Comparison of ENCODE assay signal across 28 cellular contexts in genomic region chr10:123204127-123204461, GRCh38. TPM values are rescaled to one million over a fixed set of nuclear protein-coding genes. Genes with fewer than 3 reads are reported as not detected.
"Had no signal": no experiment of that assay in that cellular context is flagged by ENCODE, and none has a peak within 500 bp of the region (broad histone marks: within the 10 kb centered on the region; RNA-seq: fewer than 3 reads in every experiment).

No MANE protein-coding gene starts in this region.

- DNase-seq: activated CD4-positive, alpha-beta T cell treated with anti-CD3 and anti-CD28 coated beads, Interleukin-2, amount 50 U/mL, for 1 hour; activated CD4-positive, CD25-positive, alpha-beta regulatory T cell treated with anti-CD3 and anti-CD28 coated beads, Interleukin-2, amount 50 U/mL, for 72 hours; activated CD8-positive, alpha-beta memory T cell treated with anti-CD3 and anti-CD28 coated beads, Interleukin-2, amount 50 U/mL, for 4 hours; activated CD8-positive, alpha-beta T cell treated with anti-CD3 and anti-CD28 coated beads, Interleukin-2, amount 10 ng/mL, durations not matched to agents 7 days and 5 days; activated T-cell treated with anti-CD3 and anti-CD28 coated beads, Interleukin-2, amount 50 U/mL, for 24 hours; aorta; dermis blood vessel endothelial cell; effector CD8-positive, alpha-beta T cell; foreskin melanocyte; glutamatergic neuron; hippocampal formation; left ventricle myocardium superior; midbrain; right cardiac atrium; stimulated activated CD4-positive, alpha-beta T cell treated with anti-CD3 and anti-CD28 coated beads, Interleukin-12 subunit alpha, Interleukin-12 subunit beta, amount 100 ng/mL, for 4 hours; stimulated activated CD4-positive, alpha-beta T cell treated with anti-CD3 and anti-CD28 coated beads, Interleukin-4, amount 100 ng/mL, for 4 hours; stimulated activated naive CD8-positive, alpha-beta T cell treated with anti-CD3 and anti-CD28 coated beads, Interleukin-15, amount 100 ng/mL, for 72 hours; tibial artery; WERI-Rb-1 had no signal

- H3K36me3 ChIP-seq: WERI-Rb-1 had no signal

- H3K27me3 ChIP-seq: tibial artery had no signal

- H3K27ac Mint-ChIP-seq: activated CD8-positive, alpha-beta T cell treated with anti-CD3 and anti-CD28 coated beads, Interleukin-2, amount 10 ng/mL, durations not matched to agents 7 days and 5 days; activated naive CD4-positive, alpha-beta T cell treated with anti-CD3 and anti-CD28 coated beads, Interleukin-2, amount 50 U/mL, for 72 hours; activated T-cell treated with anti-CD3 and anti-CD28 coated beads, Interleukin-2, amount 50 U/mL, for 24 hours; activated T-helper 17 cell treated with anti-CD3 and anti-CD28 coated beads, Interleukin-2, amount 50 U/mL, for 72 hours; brain; nephron; stimulated activated naive CD8-positive, alpha-beta T cell treated with anti-CD3 and anti-CD28 coated beads, Interleukin-15, amount 100 ng/mL, for 72 hours had no signal

- ATAC-seq: activated CD8-positive, alpha-beta T cell treated with anti-CD3 and anti-CD28 coated beads, Interleukin-2, amount 10 ng/mL, durations not matched to agents 7 days and 5 days; activated naive CD4-positive, alpha-beta T cell treated with anti-CD3 and anti-CD28 coated beads, Interleukin-2, amount 50 U/mL, for 72 hours; activated T-helper 17 cell treated with anti-CD3 and anti-CD28 coated beads, Interleukin-2, amount 50 U/mL, for 72 hours; left ventricle myocardium superior; right cardiac atrium; stimulated activated naive CD8-positive, alpha-beta T cell treated with anti-CD3 and anti-CD28 coated beads, Interleukin-15, amount 100 ng/mL, for 72 hours had no signal

- H3K9ac ChIP-seq: parathyroid adenoma had no signal

- H3K4me3 ChIP-seq: tibial artery had no signal

- H3K4me1 ChIP-seq: parathyroid adenoma, tibial artery had no signal

- H3K27ac ChIP-seq: parathyroid adenoma, tibial artery, WERI-Rb-1 had no signal

- H3K4me1 Mint-ChIP-seq: brain had no signal

- FAIRE-seq: urothelium cell line had no signal

- H3K27me3 Mint-ChIP-seq: activated T-cell treated with anti-CD3 and anti-CD28 coated beads, Interleukin-2, amount 50 U/mL, for 24 hours; activated T-helper 17 cell treated with anti-CD3 and anti-CD28 coated beads, Interleukin-2, amount 50 U/mL, for 72 hours; stimulated activated naive CD8-positive, alpha-beta T cell treated with anti-CD3 and anti-CD28 coated beads, Interleukin-15, amount 100 ng/mL, for 72 hours had no signal

- H3K79me2 ChIP-seq: parathyroid adenoma had no signal

- H3K4me3 Mint-ChIP-seq: activated CD8-positive, alpha-beta T cell treated with anti-CD3 and anti-CD28 coated beads, Interleukin-2, amount 10 ng/mL, durations not matched to agents 7 days and 5 days; activated T-cell treated with anti-CD3 and anti-CD28 coated beads, Interleukin-2, amount 50 U/mL, for 24 hours; activated T-helper 17 cell treated with anti-CD3 and anti-CD28 coated beads, Interleukin-2, amount 50 U/mL, for 72 hours; brain; nephron; stimulated activated naive CD8-positive, alpha-beta T cell treated with anti-CD3 and anti-CD28 coated beads, Interleukin-15, amount 100 ng/mL, for 72 hours had no signal

- H2AFZ ChIP-seq: parathyroid adenoma had no signal

RNA-seq across cellular contexts. Expression of gene HMX2, which starts 56.2 kb away (rescaled TPM):
- total RNA-seq: activated CD8-positive, alpha-beta T cell treated with anti-CD3 and anti-CD28 coated beads, Interleukin-2, amount 10 ng/mL, durations not matched to agents 7 days and 5 days; aorta; dermis blood vessel endothelial cell; left ventricle myocardium superior; pulmonary artery endothelial cell; right cardiac atrium; skeletal muscle tissue; T-helper 2 cell treated with Interferon-gamma antibody and Interleukin-4, amounts not matched to agents 100 ng/mL and 5 ng/mL, for 36 hours had no signal
- polyA plus RNA-seq: aorta, right cardiac atrium had no signal
